In the genomic region with DNA sequence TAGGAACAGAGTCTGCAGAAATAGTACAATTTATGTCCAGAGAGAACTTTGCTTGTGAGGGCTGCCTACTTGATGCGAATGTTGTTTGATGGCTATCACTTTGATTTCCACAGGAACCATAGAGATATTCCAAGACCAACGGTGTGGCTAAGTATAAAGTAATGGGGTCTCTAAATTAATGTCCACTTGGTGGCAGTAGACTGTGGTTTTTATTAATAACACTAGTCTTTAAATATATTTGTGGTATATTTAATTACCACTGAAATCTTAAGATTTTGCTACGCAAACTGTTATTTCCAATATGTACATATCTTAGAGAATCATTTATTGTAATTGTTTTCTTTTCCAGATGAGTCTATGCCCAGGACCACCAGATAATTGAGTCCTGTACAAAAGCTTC, we compare ENCODE assay signal across 15 cellular contexts.
A peak's percentile ranks its signal among the peaks of the same experiment; 100 is the strongest.
DNase-seq lines count a peak whose midpoint lies in the region; ATAC-seq, FAIRE-seq and TF ChIP-seq lines count a peak whose summit lies in the region.
"Had no signal": no experiment of that assay in that cellular context is flagged by ENCODE, and none has a peak within 500 bp of the region (broad histone marks: within the 10 kb centered on the region; RNA-seq: fewer than 3 reads in every experiment).

No MANE protein-coding gene starts in this region.

- H3F3A ChIP-seq in SU-DHL-6 (ENCODE audit: insufficient read depth): no peaks in the 10 kb centered on the region

- no peak for FAIRE-seq in D721Med (lab: Jason Lieb, UNC)
- FAIRE-seq: islet of Langerhans, K562 had no signal

- no peaks in the 10 kb centered on the region; the same call in 1 of the 2 replicates for H3K4me1 ChIP-seq in Karpas-422 (ENCODE audit: low read length)
- no peaks in the 10 kb centered on the region for H3K4me1 ChIP-seq in hepatocyte (ENCODE audit: insufficient read depth)
- H3K4me1 ChIP-seq: upper lobe of left lung had no signal

- H3K27me3 ChIP-seq in Karpas-422 (ENCODE audit: low read length): no peaks in the 10 kb centered on the region
- no peaks in the 10 kb centered on the region for H3K27me3 ChIP-seq in SU-DHL-6 (ENCODE audit: low read length)
- H3K27me3 ChIP-seq in hepatocyte: no peaks in the 10 kb centered on the region
- H3K27me3 ChIP-seq: ovary, upper lobe of left lung had no signal

- 86% methylated on average over 3 of the region's 3 CpGs for WGBS in hepatocyte (ENCODE audit: low lambda C conversion rate, missing lambda C conversion rate)

- H3K36me3 ChIP-seq in Karpas-422 (ENCODE audit: insufficient read depth, low read length) (no peaks in the 10 kb centered on the region), SU-DHL-6 (ENCODE audit: low read length) (no peaks in the 10 kb centered on the region), hepatocyte (replicated peaks; ENCODE audit: insufficient read depth, low read depth) (no peaks in the 10 kb centered on the region)
- H3K36me3 ChIP-seq: ovary, upper lobe of left lung had no signal

- H3K4me3 ChIP-seq in Karpas-422 (ENCODE audit: low read length): no peak overlapping the region
- no peak overlapping the region for H3K4me3 ChIP-seq in SU-DHL-6 (ENCODE audit: insufficient read depth, low read length, poor library complexity, severe bottlenecking)
- H3K4me3 ChIP-seq in hepatocyte: no peak overlapping the region
- H3K4me3 ChIP-seq: K562, ovary, upper lobe of left lung had no signal

- H3K9ac ChIP-seq in Karpas-422 (ENCODE audit: low read length): no peak overlapping the region
- no peak overlapping the region for H3K9ac ChIP-seq in SU-DHL-6 (ENCODE audit: low read length)

- ATAC-seq in HG03460 (IDR thresholded peaks at IDR 0.05; ENCODE audit: unreplicated experiment) (no peak), GM19452 (IDR thresholded peaks at IDR 0.05; ENCODE audit: unreplicated experiment) (no peak)
- ATAC-seq: K562 had no signal

- H3K9me3 ChIP-seq in Karpas-422 (ENCODE audit: low read length) (no peaks in the 10 kb centered on the region), SU-DHL-6 (ENCODE audit: insufficient read depth, low read length) (no peaks in the 10 kb centered on the region), hepatocyte (ENCODE audit: low read depth) (no peaks in the 10 kb centered on the region)
- H3K9me3 ChIP-seq: ovary, upper lobe of left lung had no signal

- no peak overlapping the region for H3K4me2 ChIP-seq in Karpas-422 (ENCODE audit: low read depth, low read length, poor library complexity, severe bottlenecking)
- no peak overlapping the region for H3K4me2 ChIP-seq in SU-DHL-6 (ENCODE audit: low read depth, low read length, poor library complexity, severe bottlenecking)
- H3K4me2 ChIP-seq in hepatocyte: no peak overlapping the region

- H3K27ac ChIP-seq in Karpas-422 (ENCODE audit: low read length): no peak overlapping the region
- no peak overlapping the region for H3K27ac ChIP-seq in SU-DHL-6 (ENCODE audit: low read depth, low read length)
- no peak overlapping the region for H3K27ac ChIP-seq in hepatocyte
- H3K27ac ChIP-seq: ovary, upper lobe of left lung had no signal

- TF ChIP-seq CTCF in D721Med (IDR thresholded peaks at IDR 0.05; ENCODE audit: insufficient read depth, missing control alignments): peak; percentile 48
- TF ChIP-seq CTCF in SU-DHL-6 (IDR thresholded peaks at IDR 0.05; ENCODE audit: insufficient read depth, low read length, poor library complexity, severe bottlenecking): peak; percentile 36
- peak; percentile 44 for TF ChIP-seq CTCF in hepatocyte (IDR thresholded peaks at IDR 0.05; ENCODE audit: poor library complexity)

- H3K9me2 ChIP-seq in Karpas-422 (replicated peaks; ENCODE audit: insufficient read depth, low read length): no peaks in the 10 kb centered on the region; the same call in 1 of the 2 replicates
- no peaks in the 10 kb centered on the region for H3K9me2 ChIP-seq in SU-DHL-6 (replicated peaks; ENCODE audit: insufficient read depth, low read length)
- no peaks in the 10 kb centered on the region for H3K9me2 ChIP-seq in hepatocyte (replicated peaks; ENCODE audit: insufficient read depth)

- DNase-seq in D721Med (ENCODE audit: insufficient read length, low spot score) (no peak), Karpas-422 (peak; percentile 64), hepatocyte (ENCODE audit: low spot score) (no peak)
- no peak for DNase-seq in stimulated activated CD4-positive, alpha-beta T cell treated with anti-CD3 and anti-CD28 coated beads, Interleukin-4, amount 100 ng/mL, for 4 hours
- no peak for DNase-seq in stimulated activated CD8-positive, alpha-beta memory T cell treated with anti-CD3 and anti-CD28 coated beads, Interleukin-4, amount 100 ng/mL, for 48 hours
- DNase-seq: activated CD4-positive, CD25-positive, alpha-beta regulatory T cell; activated effector memory CD4-positive, alpha-beta T cell treated with anti-CD3 and anti-CD28 coated beads, Interleukin-2, amount 50 U/mL, for 16 hours; effector memory CD4-positive, alpha-beta T cell; ovary; upper lobe of left lung had no signal

- no peaks in the 10 kb centered on the region for H4K20me1 ChIP-seq in Karpas-422 (ENCODE audit: insufficient read depth, low read depth, low read length)
- no peaks in the 10 kb centered on the region for H4K20me1 ChIP-seq in SU-DHL-6 (ENCODE audit: low read depth, low read length)
- no peaks in the 10 kb centered on the region for H4K20me1 ChIP-seq in hepatocyte (ENCODE audit: insufficient read depth, poor library complexity, severe bottlenecking)

- H3K79me2 ChIP-seq in Karpas-422 (ENCODE audit: low read length) (no peaks in the 10 kb centered on the region), SU-DHL-6 (ENCODE audit: insufficient read depth, low read length) (no peaks in the 10 kb centered on the region), hepatocyte (no peaks in the 10 kb centered on the region)

- no peak overlapping the region for H2AFZ ChIP-seq in Karpas-422 (ENCODE audit: low read length)
- H2AFZ ChIP-seq in SU-DHL-6 (ENCODE audit: low read depth, low read length, severe bottlenecking): no peak overlapping the region
- H2AFZ ChIP-seq in hepatocyte: no peak overlapping the region
